34 cellular contexts compared by ENCODE assay signal in genomic region chr14:74349757-74350156, GRCh38. TPM values are rescaled to one million over a fixed set of nuclear protein-coding genes. Genes with fewer than 3 reads are reported as not detected.
DNase-seq lines count a peak whose midpoint lies in the region; TF ChIP-seq lines count a peak whose summit lies in the region.
"Had no signal": no experiment of that assay in that cellular context is flagged by ENCODE, and none has a peak within 500 bp of the region (broad histone marks: within the 10 kb centered on the region; RNA-seq: fewer than 3 reads in every experiment).

No MANE protein-coding gene starts in this region.

- H2AFZ ChIP-seq in neuronal stem cell (ENCODE audit: low read length) = no peak overlapping the region

- H3K4me2 ChIP-seq in neuronal stem cell (ENCODE audit: insufficient read depth, low read length, poor library complexity, severe bottlenecking) = peak overlapping the region; percentile 27

- H2BK120ac ChIP-seq in neuronal stem cell (ENCODE audit: low read depth, low read length) = peak overlapping the region; percentile 95

- H3K4ac ChIP-seq in neuronal stem cell (ENCODE audit: low read length) = no peak overlapping the region

- TF ChIP-seq CTCF in Peyer's patch (IDR thresholded peaks at IDR 0.05) (no peak), esophagus muscularis mucosa (IDR thresholded peaks at IDR 0.05) (no peak), lower leg skin (IDR thresholded peaks at IDR 0.05) (no peak)

- H3K4me3 ChIP-seq in Peyer's patch (no peak overlapping the region), iPS-11a (ENCODE audit: low read depth, low read length) (peak overlapping the region; percentile 97), neuronal stem cell (ENCODE audit: low read length in 2 of 2) (no peak overlapping the region), esophagus muscularis mucosa (no peak overlapping the region), lower leg skin (ENCODE audit: low read depth, poor library complexity, severe bottlenecking) (no peak overlapping the region)
- H3K4me3 ChIP-seq: SK-N-MC, tibial artery had no signal

- peak overlapping the region; percentile 58 for H3K18ac ChIP-seq in neuronal stem cell (ENCODE audit: low read length)

- H3K27me3 ChIP-seq in Peyer's patch = no peaks in the 10 kb centered on the region
- H3K27me3 ChIP-seq in neuronal stem cell (ENCODE audit: control insufficient read depth in 3 of 3, insufficient read depth in 3 of 3, low read depth in 1 of 3, low read length in 3 of 3) = peaks cover 0 to 32% (median 0%) of the 10 kb centered on the region in 3 experiments
- H3K27me3 ChIP-seq in esophagus muscularis mucosa = peaks cover 0 to 66% (median 0%) of the 10 kb centered on the region in 4 donors

- H3K36me3 ChIP-seq in ES-I3 (ENCODE audit: insufficient read depth, low read length) (no peaks in the 10 kb centered on the region), Peyer's patch (no peaks in the 10 kb centered on the region), neuronal stem cell (replicated peaks in 1 of 2; ENCODE audit: control insufficient read depth in 2 of 2, insufficient read depth in 2 of 2, low read length in 2 of 2) (no peaks in the 10 kb centered on the region), esophagus muscularis mucosa (no peaks in the 10 kb centered on the region)
- H3K36me3 ChIP-seq: brain microvascular endothelial cell, tibial artery had no signal

- H2AK5ac ChIP-seq in neuronal stem cell (ENCODE audit: low read depth, low read length) = peak overlapping the region; percentile 40

- H4K8ac ChIP-seq in neuronal stem cell (ENCODE audit: low read depth, low read length) = no peak overlapping the region

- H3K23ac ChIP-seq in neuronal stem cell (ENCODE audit: low read depth, low read length, poor library complexity) = peak overlapping the region; percentile 58

- WGBS in neuronal stem cell (ENCODE audit: extremely low coverage in 2 of 2, insufficient read length in 2 of 2, insufficient replicate concordance in 1 of 2), 2 donors = no CpG with 5 or more reads among the region's 4 CpGs
- WGBS in esophagus muscularis mucosa = 40% methylated on average over 4 of the region's 4 CpGs
- WGBS in lower leg skin, 2 donors = 38 to 39% methylated on average over 4 of the region's 4 CpGs

- peak overlapping the region; percentile 96 for H2BK12ac ChIP-seq in neuronal stem cell (ENCODE audit: low read length)

- H3K14ac ChIP-seq in neuronal stem cell (ENCODE audit: low read length) = no peak overlapping the region

- peaks cover 18% of the 10 kb centered on the region for H3K4me1 ChIP-seq in ES-I3 (ENCODE audit: insufficient read depth, low read length)
- H3K4me1 ChIP-seq in Peyer's patch = peaks cover 0 to 4% (median 0%) of the 10 kb centered on the region in 4 donors
- peaks cover 5 to 32% of the 10 kb centered on the region in 2 donors for H3K4me1 ChIP-seq in neuronal stem cell (ENCODE audit: control insufficient read depth in 2 of 2, insufficient read depth in 1 of 2, low read depth in 1 of 2, low read length in 2 of 2)
- H3K4me1 ChIP-seq in esophagus muscularis mucosa = no peaks in the 10 kb centered on the region
- H3K4me1 ChIP-seq: tibial artery had no signal

- no peak for TF ChIP-seq POLR2A in Peyer's patch (IDR thresholded peaks at IDR 0.05)
- no peak for TF ChIP-seq POLR2A in esophagus muscularis mucosa (IDR thresholded peaks at IDR 0.05; ENCODE audit: low read depth)
- no peak for TF ChIP-seq POLR2A in lower leg skin (IDR thresholded peaks at IDR 0.05)

- H2BK15ac ChIP-seq in neuronal stem cell (ENCODE audit: low read length) = peak overlapping the region; percentile 95

- H4K91ac ChIP-seq in neuronal stem cell (ENCODE audit: low read depth, low read length, poor library complexity) = no peak overlapping the region

- H3K27ac ChIP-seq in Peyer's patch (no peak overlapping the region), neuronal stem cell (replicated peaks; ENCODE audit: low read length) (no peak overlapping the region), esophagus muscularis mucosa (replicated peaks in 1 of 4) (no peak overlapping the region)
- H3K27ac ChIP-seq: brain microvascular endothelial cell, HL-60, SK-N-MC, tibial artery had no signal

- intact Hi-C loops in esophagus muscularis mucosa (cut with DNase I) (no loop called here), lower leg skin (cut with DNase I; ENCODE audit: low total_unique reads) (no loop called here)

- no peak overlapping the region for H2BK5ac ChIP-seq in neuronal stem cell (ENCODE audit: low read length)

- DNase-seq in Peyer's patch = peak in 2 of 3 donors; percentile 59 to 63
- DNase-seq in neuronal stem cell (ENCODE audit: low spot score) = no peak
- no peak for DNase-seq in DMS79 (lab: John Stamatoyannopoulos, UW)
- no peak for DNase-seq in esophagus muscularis mucosa (ENCODE audit: extremely low spot score)
- no peak for DNase-seq in lower leg skin (ENCODE audit: low spot score in 2 of 2)
- DNase-seq in stimulated activated CD4-positive, alpha-beta T cell treated with anti-CD3 and anti-CD28 coated beads, Interleukin-4, amount 100 ng/mL, for 4 hours = no peak
- DNase-seq: activated CD4-positive, alpha-beta memory T cell treated with anti-CD3 and anti-CD28 coated beads for 36 hours; activated CD4-positive, CD25-positive, alpha-beta regulatory T cell treated with anti-CD3 and anti-CD28 coated beads, Interleukin-2, amount 50 U/mL, for 72 hours; activated CD8-positive, alpha-beta memory T cell treated with anti-CD3 and anti-CD28 coated beads, Interleukin-2, amount 50 U/mL, for 4 hours; activated naive CD4-positive, alpha-beta T cell treated with anti-CD3 and anti-CD28 coated beads for 36 hours; brain microvascular endothelial cell; CD4-positive, alpha-beta memory T cell; DMS 273 treated with DMSO at 0.1 percent for 48 hours; effector CD4-positive, alpha-beta T cell; HCEC 1CT; immature natural killer cell; IMR-90; naive thymus-derived CD4-positive, alpha-beta T cell; NCI-H1092 treated with DMSO at 0.1 percent for 48 hours; NCI-H2081 treated with DMSO at 0.1 percent for 48 hours; occipital lobe; stimulated activated naive CD8-positive, alpha-beta T cell treated with anti-CD3 and anti-CD28 coated beads, Interleukin-15, amount 100 ng/mL, for 72 hours had no signal

- H3K9me3 ChIP-seq in ES-I3 (ENCODE audit: control insufficient read depth, insufficient read depth, low read length) (no peaks in the 10 kb centered on the region), Peyer's patch (no peaks in the 10 kb centered on the region), neuronal stem cell (replicated peaks in 1 of 2; ENCODE audit: control insufficient read depth in 2 of 2, insufficient read depth in 1 of 2, low read depth in 1 of 2, low read length in 2 of 2) (no peaks in the 10 kb centered on the region), esophagus muscularis mucosa (no peaks in the 10 kb centered on the region)
- H3K9me3 ChIP-seq: tibial artery had no signal

- no peaks in the 10 kb centered on the region for H3K79me1 ChIP-seq in neuronal stem cell (ENCODE audit: low read depth, low read length)

- no peak for TF ChIP-seq EP300 in esophagus muscularis mucosa (IDR thresholded peaks at IDR 0.05)

- peak overlapping the region; percentile 85 for H3K9ac ChIP-seq in ES-I3 (ENCODE audit: low read depth, low read length)
- H3K9ac ChIP-seq in neuronal stem cell (ENCODE audit: low read depth, low read length, poor library complexity) = no peak overlapping the region

RNA-seq across cellular contexts. Expression of gene VRTN, which starts 1.5 kb away (rescaled TPM):
- total RNA-seq in Peyer's patch = under 1 TPM in 1 of 4 donors, not detected in 3; 0.57 TPM
- 7.8 TPM for polyA plus RNA-seq in neuronal stem cell (2013, experiment 1 of 2)
- 7.5 TPM for polyA plus RNA-seq in neuronal stem cell (2013, experiment 2 of 2)
- total RNA-seq in esophagus muscularis mucosa = not detected
- total RNA-seq in lower leg skin = not detected
- total RNA-seq: activated CD4-positive, alpha-beta memory T cell treated with anti-CD3 and anti-CD28 coated beads for 36 hours; activated naive CD4-positive, alpha-beta T cell treated with anti-CD3 and anti-CD28 coated beads for 36 hours; activated T-helper 1 cell treated with anti-CD3 and anti-CD28 coated beads, Interleukin-12 subunit alpha, Interleukin-12 subunit beta, Interleukin-2, Interleukin-4 antibody, amounts not matched to agents 30 ng/mL and 10 ng/mL and 1 ng/mL, durations not matched to agents 14 hours and 24 hours and 36 hours; CD4-positive, alpha-beta memory T cell; epithelial cell of proximal tubule; G401; IMR-90; mesenteric fat pad; naive thymus-derived CD4-positive, alpha-beta T cell; occipital lobe; OCI-LY7; renal cortical epithelial cell; skeletal muscle tissue had no signal
- polyA plus RNA-seq: CD4-positive, alpha-beta memory T cell; immature natural killer cell; IMR-90; naive thymus-derived CD4-positive, alpha-beta T cell had no signal

RNA-seq across cellular contexts. Expression of gene ABCD4, which starts 47.0 kb away (rescaled TPM):
- total RNA-seq in Peyer's patch (100 to 1,000 TPM in 3 of 4 donors, 10 to 100 TPM in 1; 89.1 to 139 (median 107) TPM), esophagus muscularis mucosa (10 to 100 TPM; 25.5 to 39.5 (median 29.3) TPM), lower leg skin (10 to 100 TPM; 29.6 to 50.3 (median 33.9) TPM)
- 53.7 TPM for polyA plus RNA-seq in neuronal stem cell (2013, experiment 1 of 2)
- polyA plus RNA-seq in neuronal stem cell (2013, experiment 2 of 2) = 51.3 TPM

Comparison
In these comparisons a context has a peak if more than half of its experiments do, and no peak if none do; other contexts are left out.
1. DNase-seq: peak in Peyer's patch (2 of 3); none in neuronal stem cell (single experiment), DMS79 (single experiment), esophagus muscularis mucosa (single experiment), lower leg skin (0 of 2) and stimulated activated CD4-positive, alpha-beta T cell treated with anti-CD3 and anti-CD28 coated beads, Interleukin-4, amount 100 ng/mL, for 4 hours (0 of 2).